Comparison of ENCODE assay signal across 19 cellular contexts in genomic region chr12:115449526-115449925, GRCh38.
DNase-seq lines count a peak whose midpoint lies in the region; ATAC-seq, FAIRE-seq and TF ChIP-seq lines count a peak whose summit lies in the region.
"Had no signal": no experiment of that assay in that cellular context is flagged by ENCODE, and none has a peak within 500 bp of the region (broad histone marks: within the 10 kb centered on the region; RNA-seq: fewer than 3 reads in every experiment).

No MANE protein-coding gene starts in this region.

- no peak for FAIRE-seq in A549 (lab: Jason Lieb, UNC)
- FAIRE-seq: GM12878 had no signal

- in situ Hi-C loops in IMR-90 (cut with MboI; ENCODE audit: low sequenced_read_pairs): no loop called here

- H3K4me3 Mint-ChIP-seq in naive thymus-derived CD4-positive, alpha-beta T cell: no peak overlapping the region
- H3K4me3 Mint-ChIP-seq: B cell; CD8-positive, alpha-beta T cell had no signal

- 72% methylated on average over 5 of the region's 5 CpGs for WGBS in A549 (ENCODE audit: missing lambda C conversion rate)
- WGBS in IMR-90 (ENCODE audit: extremely low coverage in 2 of 2, insufficient read length in 1 of 2), 2 experiments: no CpG with 5 or more reads among the region's 5 CpGs
- WGBS in mesendoderm (ENCODE audit: extremely low coverage, insufficient coverage, low lambda C conversion rate): no CpG with 5 or more reads among the region's 5 CpGs
- WGBS in trophoblast cell (ENCODE audit: extremely low coverage, insufficient coverage, insufficient read length): no CpG with 5 or more reads among the region's 5 CpGs
- 76% methylated on average over 5 of the region's 5 CpGs for WGBS in hepatocyte (ENCODE audit: low lambda C conversion rate, missing lambda C conversion rate)
- WGBS in gastroesophageal sphincter (ENCODE audit: low coverage in 1 of 2), 2 donors: 87 to 94% methylated on average over 3 to 5 of the region's 5 CpGs

- H3K4me3 ChIP-seq in A549 (no peak overlapping the region), IMR-90 (ENCODE audit: insufficient read depth, low read depth, low read length) (no peak overlapping the region), mesendoderm (ENCODE audit: low read length) (no peak overlapping the region), trophoblast cell (ENCODE audit: low read depth, low read length) (no peak overlapping the region), hepatocyte (no peak overlapping the region), gastroesophageal sphincter (no peak overlapping the region)
- H3K4me3 ChIP-seq in naive thymus-derived CD4-positive, alpha-beta T cell (ENCODE audit: low read length): no peak overlapping the region
- H3K4me3 ChIP-seq: BLaER1 treated with 17β-estradiol and CSF1 and Interleukin-3, amounts not matched to agents 10 nM and 100 nM; GM12878; HAP-1 had no signal

- H3K36me3 ChIP-seq in IMR-90 (ENCODE audit: control insufficient read depth, insufficient read depth, low read length): no peaks in the 10 kb centered on the region
- no peaks in the 10 kb centered on the region for H3K36me3 ChIP-seq in mesendoderm (ENCODE audit: control insufficient read depth, insufficient read depth, low read length)
- no peaks in the 10 kb centered on the region for H3K36me3 ChIP-seq in trophoblast cell (ENCODE audit: control insufficient read depth in 1 of 2, insufficient read depth in 2 of 2, low read length in 2 of 2)
- H3K36me3 ChIP-seq in hepatocyte (replicated peaks; ENCODE audit: insufficient read depth, low read depth): no peaks in the 10 kb centered on the region
- no peaks in the 10 kb centered on the region for H3K36me3 ChIP-seq in naive thymus-derived CD4-positive, alpha-beta T cell (ENCODE audit: control insufficient read depth in 2 of 3, insufficient read depth in 3 of 3, low read length in 3 of 3)
- H3K36me3 ChIP-seq in gastroesophageal sphincter: no peaks in the 10 kb centered on the region
- H3K36me3 ChIP-seq: BLaER1 treated with 17β-estradiol and CSF1 and Interleukin-3, amounts not matched to agents 10 nM and 100 nM; HAP-1 had no signal

- H3K14ac ChIP-seq in IMR-90 (replicated peaks; ENCODE audit: low read depth, low read length) (no peak overlapping the region), trophoblast cell (ENCODE audit: low read length) (no peak overlapping the region)

- no peak overlapping the region for H3K18ac ChIP-seq in IMR-90 (ENCODE audit: low read depth, low read length)
- peak overlapping the region; percentile 72 for H3K18ac ChIP-seq in mesendoderm (ENCODE audit: low read length)
- H3K18ac ChIP-seq in trophoblast cell (ENCODE audit: low read length): no peak overlapping the region

- H3K9me3 Mint-ChIP-seq in naive thymus-derived CD4-positive, alpha-beta T cell: peaks cover 0 to 18% (median 0%) of the 10 kb centered on the region in 11 donors
- H3K9me3 Mint-ChIP-seq: CD8-positive, alpha-beta T cell had no signal

- no peak overlapping the region for H4K12ac ChIP-seq in trophoblast cell (ENCODE audit: low read depth, low read length)

- H3K79me2 ChIP-seq in mesendoderm (ENCODE audit: control insufficient read depth, insufficient read depth, low read length): no peaks in the 10 kb centered on the region
- H3K79me2 ChIP-seq in trophoblast cell (ENCODE audit: control insufficient read depth, insufficient read depth, low read length, poor library complexity): peaks cover 2% of the 10 kb centered on the region
- no peaks in the 10 kb centered on the region for H3K79me2 ChIP-seq in hepatocyte

- BruUV-seq in IMR-90 (replicated peaks; lab: Mats Ljungman, UMichigan): no TSS peak

- dilution Hi-C loops in IMR-90 (cut with HindIII; ENCODE audit: low sequenced_read_pairs, unreplicated experiment): no loop called here

- no peak for TF ChIP-seq RAD21 in A549 (conservative IDR thresholded peaks at IDR 0.05 in 1 of 2, IDR thresholded peaks at IDR 0.05 in 1 of 2)
- TF ChIP-seq RAD21 in IMR-90 (IDR thresholded peaks at IDR 0.05; ENCODE audit: low read length): no peak

- H4K91ac ChIP-seq in IMR-90 (ENCODE audit: insufficient read depth, low read depth, low read length) (no peak overlapping the region), trophoblast cell (ENCODE audit: low read depth, low read length) (peak overlapping the region; percentile 72)

- H3K9ac ChIP-seq in IMR-90 (ENCODE audit: low read depth, low read length) (no peak overlapping the region), mesendoderm (ENCODE audit: low read length) (no peak overlapping the region), trophoblast cell (ENCODE audit: low read length) (no peak overlapping the region)
- H3K9ac ChIP-seq: BLaER1 treated with 17β-estradiol and CSF1 and Interleukin-3, amounts not matched to agents 10 nM and 100 nM had no signal

- H3K27me3 ChIP-seq in IMR-90 (ENCODE audit: control insufficient read depth, insufficient read depth, low read length) (peaks cover 4% of the 10 kb centered on the region; the same call in 1 of the 2 replicates), mesendoderm (ENCODE audit: insufficient read depth, low read length, poor library complexity) (no peaks in the 10 kb centered on the region), trophoblast cell (ENCODE audit: insufficient read depth, low read length) (no peaks in the 10 kb centered on the region), hepatocyte (no peaks in the 10 kb centered on the region), gastroesophageal sphincter (peaks cover 20% of the 10 kb centered on the region)
- peaks cover 0 to 3% of the 10 kb centered on the region in 2 donors for H3K27me3 ChIP-seq in naive thymus-derived CD4-positive, alpha-beta T cell (ENCODE audit: control insufficient read depth in 2 of 2, insufficient read depth in 2 of 2, low read length in 2 of 2)

- H2AK5ac ChIP-seq in IMR-90 (ENCODE audit: low read depth, low read length) (no peak overlapping the region), mesendoderm (ENCODE audit: low read length) (no peak overlapping the region), trophoblast cell (ENCODE audit: low read length) (no peak overlapping the region)

- H3K23ac ChIP-seq in IMR-90 (ENCODE audit: low read depth, low read length): no peak overlapping the region
- no peak overlapping the region for H3K23ac ChIP-seq in mesendoderm (ENCODE audit: low read length)
- H3K23ac ChIP-seq in trophoblast cell (ENCODE audit: low read length): no peak overlapping the region

- no peak for TF ChIP-seq CTCF in A549 (IDR thresholded peaks at IDR 0.05)
- TF ChIP-seq CTCF in IMR-90 (conservative IDR thresholded peaks at IDR 0.05; ENCODE audit: low read depth, low read length): no peak
- no peak for TF ChIP-seq CTCF in hepatocyte (IDR thresholded peaks at IDR 0.05; ENCODE audit: poor library complexity)
- no peak for TF ChIP-seq CTCF in gastroesophageal sphincter (IDR thresholded peaks at IDR 0.05)

- H3K4ac ChIP-seq in IMR-90 (ENCODE audit: low read depth, low read length) (no peak overlapping the region), mesendoderm (ENCODE audit: low read depth, low read length) (peak overlapping the region; percentile 37), trophoblast cell (ENCODE audit: low read depth, low read length) (no peak overlapping the region)

- H4K5ac ChIP-seq in IMR-90 (ENCODE audit: low read depth, low read length): no peak overlapping the region
- no peak overlapping the region for H4K5ac ChIP-seq in mesendoderm (ENCODE audit: low read length)

- H3K4me1 ChIP-seq in A549: peaks cover 11% of the 10 kb centered on the region; the same call in 2 of the 3 replicates
- no peaks in the 10 kb centered on the region for H3K4me1 ChIP-seq in IMR-90 (ENCODE audit: control insufficient read depth, insufficient read depth, low read length)
- peaks cover 22% of the 10 kb centered on the region for H3K4me1 ChIP-seq in mesendoderm (ENCODE audit: control insufficient read depth, low read depth, low read length)
- peaks cover 28 to 35% of the 10 kb centered on the region in 2 experiments for H3K4me1 ChIP-seq in trophoblast cell (ENCODE audit: control insufficient read depth in 1 of 2, insufficient read depth in 2 of 2, low read length in 2 of 2)
- peaks cover 24% of the 10 kb centered on the region for H3K4me1 ChIP-seq in hepatocyte (ENCODE audit: insufficient read depth)
- H3K4me1 ChIP-seq in naive thymus-derived CD4-positive, alpha-beta T cell (ENCODE audit: control insufficient read depth in 2 of 2, insufficient read depth in 2 of 2, low read length in 2 of 2): no peaks in the 10 kb centered on the region
- H3K4me1 ChIP-seq in gastroesophageal sphincter: peaks cover 0 to 14% (median 0%) of the 10 kb centered on the region in 3 donors

- H2BK15ac ChIP-seq in IMR-90 (ENCODE audit: low read depth, low read length): no peak overlapping the region
- no peak overlapping the region for H2BK15ac ChIP-seq in mesendoderm (replicated peaks; ENCODE audit: low read depth)

- TF ChIP-seq EP300 in A549 (IDR thresholded peaks at IDR 0.05): no peak
- no peak for TF ChIP-seq EP300 in gastroesophageal sphincter (IDR thresholded peaks at IDR 0.05)

- H2BK5ac ChIP-seq in IMR-90 (ENCODE audit: low read depth, low read length, poor library complexity, severe bottlenecking) (no peak overlapping the region), mesendoderm (ENCODE audit: low read length) (no peak overlapping the region), trophoblast cell (ENCODE audit: low read depth, low read length, poor library complexity) (peak overlapping the region; percentile 21)

- CTCF ChIA-PET in A549 (lab: Yijun Ruan, JAX): interaction anchor here (0.6 to 1.0 kb wide), 2 partner anchors 782 to 1438 kb away, joined by 3 read pairs; no protein-coding TSS in a partner anchor
- CTCF ChIA-PET in IMR-90 (lab: Yijun Ruan, JAX): no interaction called here
- CTCF ChIA-PET in naive thymus-derived CD4-positive, alpha-beta T cell (lab: Charles Lee): no interaction called here

- H3K79me1 ChIP-seq in IMR-90 (ENCODE audit: low read depth in 1 of 2, low read length in 2 of 2) (no peaks in the 10 kb centered on the region), mesendoderm (ENCODE audit: low read length) (no peaks in the 10 kb centered on the region), trophoblast cell (ENCODE audit: low read length) (peaks cover 37% of the 10 kb centered on the region)

- no peak for DNase-seq in A549 (ENCODE audit: low read depth in 1 of 2, low spot score in 1 of 2)
- DNase-seq in IMR-90: no peak
- no peak for DNase-seq in mesendoderm
- DNase-seq in trophoblast cell: no peak
- DNase-seq in hepatocyte (ENCODE audit: low spot score): no peak
- DNase-seq in naive thymus-derived CD4-positive, alpha-beta T cell: no peak
- DNase-seq: 8988T; CD8-positive, alpha-beta T cell; DMS 273 treated with DMSO at 0.1 percent for 48 hours; DMS53; DND-41; EL had no signal

- H2BK20ac ChIP-seq in IMR-90 (ENCODE audit: low read depth, low read length): no peak overlapping the region

- H2AFZ ChIP-seq in IMR-90 (replicated peaks; ENCODE audit: low read length, poor library complexity) (no peak overlapping the region), trophoblast cell (ENCODE audit: insufficient read depth, low read length, poor library complexity) (no peak overlapping the region), hepatocyte (no peak overlapping the region)

- H3K36me3 Mint-ChIP-seq in naive thymus-derived CD4-positive, alpha-beta T cell: peaks cover 0 to 16% (median 0%) of the 10 kb centered on the region in 5 donors
- H3K36me3 Mint-ChIP-seq: CD8-positive, alpha-beta T cell had no signal

- H3K27ac ChIP-seq in A549 (no peak overlapping the region), IMR-90 (ENCODE audit: insufficient read depth, low read length) (no peak overlapping the region), mesendoderm (ENCODE audit: low read depth, low read length) (no peak overlapping the region), trophoblast cell (ENCODE audit: low read depth, low read length) (no peak overlapping the region), hepatocyte (no peak overlapping the region), gastroesophageal sphincter (no peak overlapping the region)
- no peak overlapping the region for H3K27ac ChIP-seq in naive thymus-derived CD4-positive, alpha-beta T cell (ENCODE audit: low read depth, low read length)
- H3K27ac ChIP-seq: BLaER1 treated with 17β-estradiol and CSF1 and Interleukin-3, amounts not matched to agents 10 nM and 100 nM; HL-60 had no signal

- H3K4me2 ChIP-seq in A549 (no peak overlapping the region), IMR-90 (ENCODE audit: low read depth, low read length) (no peak overlapping the region), mesendoderm (ENCODE audit: low read length) (no peak overlapping the region), trophoblast cell (ENCODE audit: low read length) (no peak overlapping the region), hepatocyte (no peak overlapping the region)
- H3K4me2 ChIP-seq: BLaER1 treated with 17β-estradiol and CSF1 and Interleukin-3, amounts not matched to agents 10 nM and 100 nM had no signal

- POLR2A ChIA-PET in A549 (lab: Yijun Ruan, JAX) (no interaction called here), IMR-90 (lab: Charles Lee; ENCODE audit: unreplicated experiment) (interaction anchor here (0.7 kb wide), 1 partner anchor 9 kb away, joined by 8 read pairs; no protein-coding TSS in a partner anchor)
- POLR2A ChIA-PET in naive thymus-derived CD4-positive, alpha-beta T cell (lab: Charles Lee): no interaction called here

- no peak for ATAC-seq in A549
- no peak for ATAC-seq in IMR-90 (ENCODE audit: low read depth)
- ATAC-seq in SK-N-SH treated with all-trans-retinoic acid at 6 μM for 48 hours: no peak
- ATAC-seq in naive thymus-derived CD4-positive, alpha-beta T cell: no peak
- ATAC-seq in gastroesophageal sphincter: no peak
- ATAC-seq: CD8-positive, alpha-beta T cell; GM12878 had no signal

- no peak overlapping the region for H2AK9ac ChIP-seq in IMR-90 (replicated peaks; ENCODE audit: low read depth, low read length, poor library complexity)

- no peak overlapping the region for H2BK120ac ChIP-seq in IMR-90 (ENCODE audit: low read depth, low read length)
- H2BK120ac ChIP-seq in mesendoderm (ENCODE audit: low read depth, low read length): peak overlapping the region; percentile 51
- no peak overlapping the region for H2BK120ac ChIP-seq in trophoblast cell (ENCODE audit: insufficient read depth, low read length, poor library complexity)

- no peak overlapping the region for H4K8ac ChIP-seq in IMR-90 (ENCODE audit: low read depth in 2 of 2, low read length in 2 of 2)
- no peak overlapping the region for H4K8ac ChIP-seq in mesendoderm (ENCODE audit: low read depth, low read length)
- peak overlapping the region; percentile 4 for H4K8ac ChIP-seq in trophoblast cell (ENCODE audit: low read depth, low read length)

- peak overlapping the region; percentile 46 for H2BK12ac ChIP-seq in trophoblast cell (ENCODE audit: low read length)

- TF ChIP-seq POLR2A in A549 (IDR thresholded peaks at IDR 0.05; ENCODE audit: low read length) (no peak), IMR-90 (IDR thresholded peaks at IDR 0.05; ENCODE audit: low read depth, low read length) (no peak), gastroesophageal sphincter (IDR thresholded peaks at IDR 0.05) (no peak)

- no peaks in the 10 kb centered on the region for H3K9me1 ChIP-seq in IMR-90 (ENCODE audit: insufficient read depth, low read length)

- peaks cover 28 to 38% (median 31%) of the 10 kb centered on the region in 5 donors for H3K27me3 Mint-ChIP-seq in naive thymus-derived CD4-positive, alpha-beta T cell

- H3K9me3 ChIP-seq in A549 (no peaks in the 10 kb centered on the region), IMR-90 (ENCODE audit: control insufficient read depth, insufficient read depth, low read length) (no peaks in the 10 kb centered on the region), trophoblast cell (ENCODE audit: insufficient read depth, low read depth, low read length) (no peaks in the 10 kb centered on the region), hepatocyte (ENCODE audit: low read depth) (no peaks in the 10 kb centered on the region), gastroesophageal sphincter (no peaks in the 10 kb centered on the region)
- H3K9me3 ChIP-seq in naive thymus-derived CD4-positive, alpha-beta T cell (ENCODE audit: control insufficient read depth in 2 of 3, low read length in 3 of 3): no peaks in the 10 kb centered on the region
- H3K9me3 ChIP-seq: BLaER1 treated with 17β-estradiol and CSF1 and Interleukin-3, amounts not matched to agents 10 nM and 100 nM; HAP-1 had no signal

- H3K56ac ChIP-seq in IMR-90 (ENCODE audit: extremely low read depth, insufficient read depth, low read length) (no peak overlapping the region), mesendoderm (ENCODE audit: low read length) (peak overlapping the region; percentile 37)

- H3K27ac Mint-ChIP-seq in naive thymus-derived CD4-positive, alpha-beta T cell: no peak overlapping the region
- H3K27ac Mint-ChIP-seq: B cell; CD8-positive, alpha-beta T cell had no signal

- peaks cover 0 to 15% (median 9%) of the 10 kb centered on the region in 7 donors for H3K4me1 Mint-ChIP-seq in naive thymus-derived CD4-positive, alpha-beta T cell

- no peaks in the 10 kb centered on the region for H3K9me2 ChIP-seq in hepatocyte (replicated peaks; ENCODE audit: insufficient read depth)

- intact Hi-C loops in IMR-90 (cut with micrococcal nuclease): no loop called here
- intact Hi-C loops in naive thymus-derived CD4-positive, alpha-beta T cell (cut with micrococcal nuclease): no loop called here

- no peaks in the 10 kb centered on the region for H4K20me1 ChIP-seq in IMR-90 (ENCODE audit: insufficient read depth, low read length)
- no peaks in the 10 kb centered on the region for H4K20me1 ChIP-seq in hepatocyte (ENCODE audit: insufficient read depth, poor library complexity, severe bottlenecking)
